1 cellular context compared by ENCODE assay signal in the genomic region with DNA sequence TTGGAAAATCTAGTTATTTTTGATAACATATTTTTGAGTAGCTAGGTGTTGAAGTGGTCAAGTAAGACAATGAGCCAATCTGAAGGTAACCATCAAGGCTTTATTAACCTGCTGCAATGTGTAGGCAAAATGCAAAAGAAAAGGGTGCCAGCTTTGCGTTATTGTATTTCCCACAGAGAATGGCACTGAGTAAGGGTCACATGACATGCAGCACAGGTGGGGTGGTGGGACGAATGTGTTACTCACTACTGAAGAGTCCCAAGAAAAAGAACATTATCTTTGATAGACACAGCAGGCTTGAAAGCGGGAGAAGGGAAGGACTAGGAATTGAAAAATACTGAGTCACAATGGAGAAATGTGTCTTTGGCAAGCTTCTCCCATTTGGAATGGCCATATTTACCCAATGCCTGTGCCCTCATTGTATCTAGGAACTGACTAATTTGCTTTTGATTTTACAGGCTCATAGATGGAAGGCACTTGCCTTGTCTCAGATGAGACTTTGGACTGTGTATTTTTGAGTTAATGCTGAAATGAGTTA.
A peak's percentile ranks its signal among the peaks of the same experiment; 100 is the strongest.
TF ChIP-seq lines count a peak whose summit lies in the region.

No MANE protein-coding gene starts in this region.

TF ChIP-seq in K562, 482 proteins besides CTCF, POLR2A, EP300 and RAD21 (continued from another document):
- TF ChIP-seq, protein P1, sequence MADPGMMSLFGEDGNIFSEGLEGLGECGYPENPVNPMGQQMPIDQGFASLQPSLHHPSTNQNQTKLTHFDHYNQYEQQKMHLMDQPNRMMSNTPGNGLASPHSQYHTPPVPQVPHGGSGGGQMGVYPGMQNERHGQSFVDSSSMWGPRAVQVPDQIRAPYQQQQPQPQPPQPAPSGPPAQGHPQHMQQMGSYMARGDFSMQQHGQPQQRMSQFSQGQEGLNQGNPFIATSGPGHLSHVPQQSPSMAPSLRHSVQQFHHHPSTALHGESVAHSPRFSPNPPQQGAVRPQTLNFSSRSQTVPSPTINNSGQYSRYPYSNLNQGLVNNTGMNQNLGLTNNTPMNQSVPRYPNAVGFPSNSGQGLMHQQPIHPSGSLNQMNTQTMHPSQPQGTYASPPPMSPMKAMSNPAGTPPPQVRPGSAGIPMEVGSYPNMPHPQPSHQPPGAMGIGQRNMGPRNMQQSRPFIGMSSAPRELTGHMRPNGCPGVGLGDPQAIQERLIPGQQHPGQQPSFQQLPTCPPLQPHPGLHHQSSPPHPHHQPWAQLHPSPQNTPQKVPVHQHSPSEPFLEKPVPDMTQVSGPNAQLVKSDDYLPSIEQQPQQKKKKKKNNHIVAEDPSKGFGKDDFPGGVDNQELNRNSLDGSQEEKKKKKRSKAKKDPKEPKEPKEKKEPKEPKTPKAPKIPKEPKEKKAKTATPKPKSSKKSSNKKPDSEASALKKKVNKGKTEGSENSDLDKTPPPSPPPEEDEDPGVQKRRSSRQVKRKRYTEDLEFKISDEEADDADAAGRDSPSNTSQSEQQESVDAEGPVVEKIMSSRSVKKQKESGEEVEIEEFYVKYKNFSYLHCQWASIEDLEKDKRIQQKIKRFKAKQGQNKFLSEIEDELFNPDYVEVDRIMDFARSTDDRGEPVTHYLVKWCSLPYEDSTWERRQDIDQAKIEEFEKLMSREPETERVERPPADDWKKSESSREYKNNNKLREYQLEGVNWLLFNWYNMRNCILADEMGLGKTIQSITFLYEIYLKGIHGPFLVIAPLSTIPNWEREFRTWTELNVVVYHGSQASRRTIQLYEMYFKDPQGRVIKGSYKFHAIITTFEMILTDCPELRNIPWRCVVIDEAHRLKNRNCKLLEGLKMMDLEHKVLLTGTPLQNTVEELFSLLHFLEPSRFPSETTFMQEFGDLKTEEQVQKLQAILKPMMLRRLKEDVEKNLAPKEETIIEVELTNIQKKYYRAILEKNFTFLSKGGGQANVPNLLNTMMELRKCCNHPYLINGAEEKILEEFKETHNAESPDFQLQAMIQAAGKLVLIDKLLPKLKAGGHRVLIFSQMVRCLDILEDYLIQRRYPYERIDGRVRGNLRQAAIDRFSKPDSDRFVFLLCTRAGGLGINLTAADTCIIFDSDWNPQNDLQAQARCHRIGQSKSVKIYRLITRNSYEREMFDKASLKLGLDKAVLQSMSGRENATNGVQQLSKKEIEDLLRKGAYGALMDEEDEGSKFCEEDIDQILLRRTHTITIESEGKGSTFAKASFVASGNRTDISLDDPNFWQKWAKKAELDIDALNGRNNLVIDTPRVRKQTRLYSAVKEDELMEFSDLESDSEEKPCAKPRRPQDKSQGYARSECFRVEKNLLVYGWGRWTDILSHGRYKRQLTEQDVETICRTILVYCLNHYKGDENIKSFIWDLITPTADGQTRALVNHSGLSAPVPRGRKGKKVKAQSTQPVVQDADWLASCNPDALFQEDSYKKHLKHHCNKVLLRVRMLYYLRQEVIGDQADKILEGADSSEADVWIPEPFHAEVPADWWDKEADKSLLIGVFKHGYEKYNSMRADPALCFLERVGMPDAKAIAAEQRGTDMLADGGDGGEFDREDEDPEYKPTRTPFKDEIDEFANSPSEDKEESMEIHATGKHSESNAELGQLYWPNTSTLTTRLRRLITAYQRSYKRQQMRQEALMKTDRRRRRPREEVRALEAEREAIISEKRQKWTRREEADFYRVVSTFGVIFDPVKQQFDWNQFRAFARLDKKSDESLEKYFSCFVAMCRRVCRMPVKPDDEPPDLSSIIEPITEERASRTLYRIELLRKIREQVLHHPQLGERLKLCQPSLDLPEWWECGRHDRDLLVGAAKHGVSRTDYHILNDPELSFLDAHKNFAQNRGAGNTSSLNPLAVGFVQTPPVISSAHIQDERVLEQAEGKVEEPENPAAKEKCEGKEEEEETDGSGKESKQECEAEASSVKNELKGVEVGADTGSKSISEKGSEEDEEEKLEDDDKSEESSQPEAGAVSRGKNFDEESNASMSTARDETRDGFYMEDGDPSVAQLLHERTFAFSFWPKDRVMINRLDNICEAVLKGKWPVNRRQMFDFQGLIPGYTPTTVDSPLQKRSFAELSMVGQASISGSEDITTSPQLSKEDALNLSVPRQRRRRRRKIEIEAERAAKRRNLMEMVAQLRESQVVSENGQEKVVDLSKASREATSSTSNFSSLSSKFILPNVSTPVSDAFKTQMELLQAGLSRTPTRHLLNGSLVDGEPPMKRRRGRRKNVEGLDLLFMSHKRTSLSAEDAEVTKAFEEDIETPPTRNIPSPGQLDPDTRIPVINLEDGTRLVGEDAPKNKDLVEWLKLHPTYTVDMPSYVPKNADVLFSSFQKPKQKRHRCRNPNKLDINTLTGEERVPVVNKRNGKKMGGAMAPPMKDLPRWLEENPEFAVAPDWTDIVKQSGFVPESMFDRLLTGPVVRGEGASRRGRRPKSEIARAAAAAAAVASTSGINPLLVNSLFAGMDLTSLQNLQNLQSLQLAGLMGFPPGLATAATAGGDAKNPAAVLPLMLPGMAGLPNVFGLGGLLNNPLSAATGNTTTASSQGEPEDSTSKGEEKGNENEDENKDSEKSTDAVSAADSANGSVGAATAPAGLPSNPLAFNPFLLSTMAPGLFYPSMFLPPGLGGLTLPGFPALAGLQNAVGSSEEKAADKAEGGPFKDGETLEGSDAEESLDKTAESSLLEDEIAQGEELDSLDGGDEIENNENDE (IDR thresholded peaks at IDR 0.05; ENCODE audit: low read depth, low read length): no peak
- no peak for TF ChIP-seq RNF2 (IDR thresholded peaks at IDR 0.05)
- TF ChIP-seq, protein P2, sequence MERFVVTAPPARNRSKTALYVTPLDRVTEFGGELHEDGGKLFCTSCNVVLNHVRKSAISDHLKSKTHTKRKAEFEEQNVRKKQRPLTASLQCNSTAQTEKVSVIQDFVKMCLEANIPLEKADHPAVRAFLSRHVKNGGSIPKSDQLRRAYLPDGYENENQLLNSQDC (CRISPR knock-in tag; IDR thresholded peaks at IDR 0.05): no peak
- no peak for TF ChIP-seq ZNF133 (CRISPR knock-in tag; IDR thresholded peaks at IDR 0.05)
- TF ChIP-seq MED1 (CRISPR knock-in tag; IDR thresholded peaks at IDR 0.05; ENCODE audit: borderline replicate concordance): no peak
- TF ChIP-seq PHF8 (IDR thresholded peaks at IDR 0.05; ENCODE audit: borderline replicate concordance, low read length): no peak
- TF ChIP-seq, protein P3, sequence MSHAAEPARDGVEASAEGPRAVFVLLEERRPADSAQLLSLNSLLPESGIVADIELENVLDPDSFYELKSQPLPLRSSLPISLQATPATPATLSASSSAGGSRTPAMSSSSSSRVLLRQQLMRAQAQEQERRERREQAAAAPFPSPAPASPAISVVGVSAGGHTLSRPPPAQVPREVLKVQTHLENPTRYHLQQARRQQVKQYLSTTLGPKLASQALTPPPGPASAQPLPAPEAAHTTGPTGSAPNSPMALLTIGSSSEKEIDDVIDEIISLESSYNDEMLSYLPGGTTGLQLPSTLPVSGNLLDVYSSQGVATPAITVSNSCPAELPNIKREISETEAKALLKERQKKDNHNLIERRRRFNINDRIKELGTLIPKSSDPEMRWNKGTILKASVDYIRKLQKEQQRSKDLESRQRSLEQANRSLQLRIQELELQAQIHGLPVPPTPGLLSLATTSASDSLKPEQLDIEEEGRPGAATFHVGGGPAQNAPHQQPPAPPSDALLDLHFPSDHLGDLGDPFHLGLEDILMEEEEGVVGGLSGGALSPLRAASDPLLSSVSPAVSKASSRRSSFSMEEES (CRISPR knock-in tag; IDR thresholded peaks at IDR 0.05): peak; percentile 51
